Comparison of ENCODE assay signal across 12 cellular contexts in the genomic region with DNA sequence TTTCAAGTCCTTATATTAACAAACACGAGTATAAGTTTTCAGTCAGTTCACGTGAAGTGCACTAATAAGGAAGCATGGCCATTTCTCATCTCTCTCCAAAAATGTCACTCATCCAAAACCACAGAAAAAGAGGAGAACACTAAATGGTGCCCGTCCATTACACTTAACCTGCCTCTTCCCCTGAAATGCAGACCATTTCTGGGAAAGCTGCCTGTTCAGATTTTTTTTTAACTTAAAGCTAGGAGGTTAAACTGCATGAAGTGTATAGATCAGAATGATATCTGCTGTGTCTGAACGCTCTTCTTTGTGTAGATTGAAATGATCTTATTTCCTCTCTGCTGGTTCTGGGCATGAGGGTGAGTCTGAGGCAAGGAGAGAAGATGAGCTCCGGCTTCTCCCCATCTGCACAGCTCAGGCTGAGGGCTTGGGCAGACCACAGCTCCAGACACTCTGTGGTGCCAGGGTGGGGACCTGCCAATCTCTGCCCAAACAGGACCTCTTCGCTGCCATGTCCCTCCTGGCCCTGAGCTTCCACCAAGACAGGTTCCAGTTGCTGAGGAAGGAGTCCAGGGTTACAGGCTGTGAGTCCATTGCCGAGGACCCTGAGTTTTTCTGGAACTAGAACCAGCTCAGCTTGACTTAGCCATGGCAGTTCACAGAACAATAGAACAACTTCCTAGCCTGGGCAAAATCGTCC.
DNase-seq lines count a peak whose midpoint lies in the region; ATAC-seq, FAIRE-seq and TF ChIP-seq lines count a peak whose summit lies in the region.
"Had no signal": no experiment of that assay in that cellular context is flagged by ENCODE, and none has a peak within 500 bp of the region (broad histone marks: within the 10 kb centered on the region; RNA-seq: fewer than 3 reads in every experiment).

No MANE protein-coding gene starts in this region.

- no peak overlapping the region for H3K27ac Mint-ChIP-seq in astrocyte (ENCODE audit: unreplicated experiment)
- H3K27ac Mint-ChIP-seq: naive thymus-derived CD4-positive, alpha-beta T cell had no signal

- H3K79me2 ChIP-seq in SK-N-SH (ENCODE audit: insufficient read depth) (no peaks in the 10 kb centered on the region), astrocyte (ENCODE audit: insufficient read depth, low read length) (no peaks in the 10 kb centered on the region)

- H3K27me3 ChIP-seq in SK-N-SH (ENCODE audit: insufficient read depth) (no peaks in the 10 kb centered on the region), astrocyte (ENCODE audit: insufficient read depth, low read length) (no peaks in the 10 kb centered on the region), mucosa of rectum (ENCODE audit: control insufficient read depth in 2 of 2, insufficient read depth in 2 of 2, low read length in 2 of 2) (no peaks in the 10 kb centered on the region), tibial artery (no peaks in the 10 kb centered on the region)

- intact Hi-C loops in tibial artery (cut with DNase I; ENCODE audit: low total_unique reads), result no loop called here

- FAIRE-seq in astrocyte (lab: Jason Lieb, UNC), result no peak
- FAIRE-seq: endometrium had no signal

- peaks cover 6% of the 10 kb centered on the region for H3K36me3 Mint-ChIP-seq in astrocyte (ENCODE audit: low read depth, unreplicated experiment)

- no peak overlapping the region for H3K4me2 ChIP-seq in SK-N-SH
- H3K4me2 ChIP-seq in astrocyte (ENCODE audit: low read length), result peak overlapping the region; percentile 77

- peaks cover 4% of the 10 kb centered on the region for H3K9me3 Mint-ChIP-seq in astrocyte (ENCODE audit: unreplicated experiment)
- H3K9me3 Mint-ChIP-seq: naive thymus-derived CD4-positive, alpha-beta T cell had no signal

- no peaks in the 10 kb centered on the region for H3F3A ChIP-seq in SK-N-SH (replicated peaks; ENCODE audit: insufficient read depth)

- no peak for TF ChIP-seq RAD21 in SK-N-SH (IDR thresholded peaks at IDR 0.05; ENCODE audit: low read length)

- H3K9ac ChIP-seq in SK-N-SH (no peak overlapping the region), astrocyte (ENCODE audit: low read length) (no peak overlapping the region), mucosa of rectum (ENCODE audit: low read depth in 1 of 2, low read length in 2 of 2) (peak overlapping the region in 1 of 2 donors; percentile 1)

- POLR2A ChIA-PET in SK-N-SH (lab: Yijun Ruan, JAX), result no interaction called here

- H3K4me3 ChIP-seq in SK-N-SH (ENCODE audit: low read depth in 2 of 2, low read length in 1 of 2) (no peak overlapping the region), astrocyte (ENCODE audit: insufficient read depth, low read depth, low read length) (no peak overlapping the region), mucosa of rectum (ENCODE audit: low read length in 2 of 2) (no peak overlapping the region), tibial artery (no peak overlapping the region)

- TF ChIP-seq CTCF in SK-N-SH (IDR thresholded peaks at IDR 0.05) (no peak), astrocyte (IDR thresholded peaks at IDR 0.05; ENCODE audit: insufficient read depth, low read depth, low read length) (no peak), tibial artery (IDR thresholded peaks at IDR 0.05) (no peak)

- H3K36me3 ChIP-seq in SK-N-SH (replicated peaks in 1 of 2; ENCODE audit: control insufficient read depth in 1 of 2, insufficient read depth in 2 of 2, low read length in 1 of 2) (no peaks in the 10 kb centered on the region), astrocyte (ENCODE audit: insufficient read depth, low read length) (no peaks in the 10 kb centered on the region), mucosa of rectum (ENCODE audit: control insufficient read depth in 2 of 2, insufficient read depth in 2 of 2, low read length in 2 of 2) (peaks cover 3 to 7% of the 10 kb centered on the region in 2 donors), tibial artery (peaks cover 7 to 16% (median 14%) of the 10 kb centered on the region in 3 donors)

- CTCF ChIA-PET in SK-N-SH (lab: Yijun Ruan, JAX), result interaction anchor here (1.6 to 2.3 kb wide), 3 partner anchors 63 to 191 kb away, joined by 5 to 6 read pairs (median 5); no protein-coding TSS in a partner anchor

- WGBS in SK-N-SH (ENCODE audit: low lambda C conversion rate), result 78% methylated on average over 7 of the region's 8 CpGs

- H2AFZ ChIP-seq in SK-N-SH (ENCODE audit: low read depth) (no peak overlapping the region), astrocyte (ENCODE audit: low read depth, low read length) (no peak overlapping the region)

- peak; percentile 11 for DNase-seq in SK-N-SH
- DNase-seq in astrocyte (ENCODE audit: low read depth), result no peak
- DNase-seq in tibial artery, result peak; percentile 23 to 63
- DNase-seq in NCI-H524 treated with DMSO at 0.1 percent for 48 hours (lab: John Stamatoyannopoulos, UW), result no peak
- no peak for DNase-seq in superior temporal gyrus (ENCODE audit: extremely low spot score)
- DNase-seq: naive thymus-derived CD4-positive, alpha-beta T cell; stimulated activated CD4-positive, alpha-beta T cell treated with anti-CD3 and anti-CD28 coated beads, Interleukin-15, amount 100 ng/mL, for 24 hours; T1000 had no signal

- no peak for TF ChIP-seq EP300 in SK-N-SH (IDR thresholded peaks at IDR 0.05; ENCODE audit: borderline replicate concordance in 1 of 2, low read depth in 1 of 2, low read length in 1 of 2)

- H3K9me3 ChIP-seq in SK-N-SH, result no peaks in the 10 kb centered on the region
- H3K9me3 ChIP-seq in astrocyte (ENCODE audit: insufficient read depth, low read depth, low read length), result no peaks in the 10 kb centered on the region
- H3K9me3 ChIP-seq in mucosa of rectum (ENCODE audit: control insufficient read depth in 2 of 2, low read length in 2 of 2), result no peaks in the 10 kb centered on the region
- H3K9me3 ChIP-seq in tibial artery, result no peaks in the 10 kb centered on the region

- ATAC-seq in SK-N-SH treated with all-trans-retinoic acid at 6 μM for 48 hours (no peak), GM19467 (IDR thresholded peaks at IDR 0.05; ENCODE audit: unreplicated experiment) (no peak)
- ATAC-seq: naive thymus-derived CD4-positive, alpha-beta T cell had no signal

- H3K4me1 ChIP-seq in SK-N-SH (ENCODE audit: control insufficient read depth in 1 of 2, insufficient read depth in 2 of 2, low read depth in 1 of 2, low read length in 1 of 2), result peaks cover 25 to 40% of the 10 kb centered on the region in 2 experiments; a peak in 3 of 4 replicates
- peaks cover 51% of the 10 kb centered on the region for H3K4me1 ChIP-seq in astrocyte (ENCODE audit: insufficient read depth, low read length)
- H3K4me1 ChIP-seq in mucosa of rectum (ENCODE audit: control insufficient read depth in 2 of 2, insufficient read depth in 2 of 2, low read length in 2 of 2), result peaks cover 27 to 55% of the 10 kb centered on the region in 2 donors
- peaks cover 0 to 98% (median 61%) of the 10 kb centered on the region in 4 donors for H3K4me1 ChIP-seq in tibial artery

- no peaks in the 10 kb centered on the region for H3K9me2 ChIP-seq in SK-N-SH

- peaks cover 20% of the 10 kb centered on the region for H3K4me1 Mint-ChIP-seq in astrocyte (ENCODE audit: low read depth, unreplicated experiment)

- H3K4me3 Mint-ChIP-seq in astrocyte (ENCODE audit: unreplicated experiment), result no peak overlapping the region
- H3K4me3 Mint-ChIP-seq: naive thymus-derived CD4-positive, alpha-beta T cell had no signal

- H4K20me1 ChIP-seq in SK-N-SH (ENCODE audit: insufficient read depth) (no peaks in the 10 kb centered on the region), astrocyte (ENCODE audit: insufficient read depth, low read length) (no peaks in the 10 kb centered on the region)

- H3K27ac ChIP-seq in SK-N-SH (ENCODE audit: low read depth in 2 of 2, low read length in 1 of 2) (peak overlapping the region in 1 of 2 experiments; percentile 44; a peak in 2 of 4 replicates), astrocyte (ENCODE audit: low read depth, low read length) (no peak overlapping the region), mucosa of rectum (ENCODE audit: low read depth in 2 of 2, low read length in 2 of 2) (peak overlapping the region; percentile 75 to 93), tibial artery (peak overlapping the region; percentile 64 to 73)

- no peaks in the 10 kb centered on the region for H3K27me3 Mint-ChIP-seq in astrocyte (ENCODE audit: low read depth, unreplicated experiment)
- H3K27me3 Mint-ChIP-seq: naive thymus-derived CD4-positive, alpha-beta T cell had no signal

TF ChIP-seq in SK-N-SH, 30 proteins besides CTCF, POLR2A, EP300 and RAD21 (continues in another document):
- TF ChIP-seq, protein P1, sequence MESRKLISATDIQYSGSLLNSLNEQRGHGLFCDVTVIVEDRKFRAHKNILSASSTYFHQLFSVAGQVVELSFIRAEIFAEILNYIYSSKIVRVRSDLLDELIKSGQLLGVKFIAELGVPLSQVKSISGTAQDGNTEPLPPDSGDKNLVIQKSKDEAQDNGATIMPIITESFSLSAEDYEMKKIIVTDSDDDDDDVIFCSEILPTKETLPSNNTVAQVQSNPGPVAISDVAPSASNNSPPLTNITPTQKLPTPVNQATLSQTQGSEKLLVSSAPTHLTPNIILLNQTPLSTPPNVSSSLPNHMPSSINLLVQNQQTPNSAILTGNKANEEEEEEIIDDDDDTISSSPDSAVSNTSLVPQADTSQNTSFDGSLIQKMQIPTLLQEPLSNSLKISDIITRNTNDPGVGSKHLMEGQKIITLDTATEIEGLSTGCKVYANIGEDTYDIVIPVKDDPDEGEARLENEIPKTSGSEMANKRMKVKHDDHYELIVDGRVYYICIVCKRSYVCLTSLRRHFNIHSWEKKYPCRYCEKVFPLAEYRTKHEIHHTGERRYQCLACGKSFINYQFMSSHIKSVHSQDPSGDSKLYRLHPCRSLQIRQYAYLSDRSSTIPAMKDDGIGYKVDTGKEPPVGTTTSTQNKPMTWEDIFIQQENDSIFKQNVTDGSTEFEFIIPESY (IDR thresholded peaks at IDR 0.05; ENCODE audit: borderline replicate concordance, low read depth), result no peak
- TF ChIP-seq FOSL2 (IDR thresholded peaks at IDR 0.05; ENCODE audit: borderline replicate concordance, low read depth), result no peak

TF ChIP-seq in SK-N-SH treated with all-trans-retinoic acid at 6 μM for 48 hours, 23 proteins besides CTCF, POLR2A, EP300 and RAD21:
- no peak for TF ChIP-seq ZNF565 (CRISPR knock-in tag; conservative IDR thresholded peaks at IDR 0.05; ENCODE audit: low read depth)
- no peak for TF ChIP-seq TCF4 (CRISPR knock-in tag; IDR thresholded peaks at IDR 0.05; ENCODE audit: borderline replicate concordance)
- no peak for TF ChIP-seq OSR1 (CRISPR knock-in tag; IDR thresholded peaks at IDR 0.05)

Comparison
In these comparisons a context has a peak if more than half of its experiments do, and no peak if none do; other contexts are left out.
1. DNase-seq: peak in SK-N-SH (single experiment) and tibial artery (2 of 2); none in astrocyte (single experiment), NCI-H524 treated with DMSO at 0.1 percent for 48 hours (single experiment) and superior temporal gyrus (single experiment).